ENCODE assay signal across 35 cellular contexts in the genomic region with DNA sequence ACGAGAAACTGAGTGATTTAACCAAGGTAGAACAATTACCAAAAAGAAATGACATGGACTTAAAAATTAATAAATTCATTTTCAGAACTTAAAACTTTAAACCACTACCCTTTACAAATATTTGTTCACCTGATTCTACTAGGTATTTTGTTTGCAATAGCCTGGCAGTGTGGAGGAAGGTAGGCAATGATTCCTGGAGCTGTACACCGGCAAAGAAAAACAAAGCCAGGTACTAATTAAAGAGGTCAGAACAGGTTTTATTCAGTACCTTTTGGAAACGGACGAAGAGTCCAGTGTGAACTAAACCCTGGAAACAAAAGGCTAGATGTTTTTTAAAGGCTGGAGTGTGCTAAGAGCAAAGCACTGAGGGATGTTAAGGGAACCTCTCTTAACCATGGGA.
"Had no signal": no experiment of that assay in that cellular context is flagged by ENCODE, and none has a peak within 500 bp of the region (broad histone marks: within the 10 kb centered on the region; RNA-seq: fewer than 3 reads in every experiment).

No MANE protein-coding gene starts in this region.

- H3K36me3 ChIP-seq: brain microvascular endothelial cell, WERI-Rb-1 had no signal

- ATAC-seq: activated CD8-positive, alpha-beta memory T cell treated with anti-CD3 and anti-CD28 coated beads, Interleukin-2, amount 10 ng/mL, durations not matched to agents 7 days and 5 days; activated T-helper 17 cell treated with anti-CD3 and anti-CD28 coated beads, Interleukin-2, amount 50 U/mL, for 72 hours; SK-N-SH treated with all-trans-retinoic acid at 6 μM for 48 hours; T-cell; T-helper 17 cell had no signal

- FAIRE-seq: colon, RCC 7860 had no signal

- H3K4me3 ChIP-seq: PC-9 had no signal

- H3K27me3 ChIP-seq: brain microvascular endothelial cell had no signal

- H3K27ac ChIP-seq: brain microvascular endothelial cell, PC-9, RWPE1, WERI-Rb-1 had no signal

- DNase-seq: activated CD4-positive, alpha-beta memory T cell treated with anti-CD3 and anti-CD28 coated beads, Interleukin-2, amount 10 ng/mL, durations not matched to agents 7 days and 5 days; activated CD4-positive, alpha-beta T cell treated with anti-CD3 and anti-CD28 coated beads for 1 hour; activated CD4-positive, alpha-beta T cell treated with anti-CD3 and anti-CD28 coated beads for 48 hours; activated CD4-positive, CD25-positive, alpha-beta regulatory T cell; activated CD8-positive, alpha-beta memory T cell treated with anti-CD3 and anti-CD28 coated beads for 24 hours; activated CD8-positive, alpha-beta memory T cell treated with anti-CD3 and anti-CD28 coated beads, Interleukin-2, amount 10 ng/mL, durations not matched to agents 7 days and 5 days; activated CD8-positive, alpha-beta memory T cell treated with anti-CD3 and anti-CD28 coated beads, Interleukin-2, amount 50 U/mL, for 48 hours; activated effector memory CD4-positive, alpha-beta T cell treated with anti-CD3 and anti-CD28 coated beads, Interleukin-2, amount 50 U/mL, for 16 hours; activated naive CD4-positive, alpha-beta T cell; activated naive CD4-positive, alpha-beta T cell treated with anti-CD3 and anti-CD28 coated beads, Interleukin-2, amount 50 U/mL, for 16 hours; activated naive CD8-positive, alpha-beta T cell treated with anti-CD3 and anti-CD28 coated beads for 36 hours; activated T-cell treated with anti-CD3 and anti-CD28 coated beads, Interleukin-2, amount 50 U/mL, for 48 hours; amniotic stem cell; aorta; brain microvascular endothelial cell; central memory CD4-positive, alpha-beta T cell; NCI-H1105; NCI-H1436 treated with DMSO at 0.1 percent for 48 hours; NCI-H1694 treated with DMSO at 0.1 percent for 48 hours; NCI-H2081; NCI-H2171 treated with DMSO at 0.1 percent for 48 hours; NCI-H2227 treated with DMSO at 0.1 percent for 48 hours; NCI-H446; NCI-H510A treated with DMSO at 0.1 percent for 48 hours; NCI-H526 treated with DMSO at 0.1 percent for 48 hours; PC-9; SIG-M5; T-cell; T-helper 17 cell; WERI-Rb-1 had no signal
